1 cellular context compared by ENCODE assay signal in the genomic region with DNA sequence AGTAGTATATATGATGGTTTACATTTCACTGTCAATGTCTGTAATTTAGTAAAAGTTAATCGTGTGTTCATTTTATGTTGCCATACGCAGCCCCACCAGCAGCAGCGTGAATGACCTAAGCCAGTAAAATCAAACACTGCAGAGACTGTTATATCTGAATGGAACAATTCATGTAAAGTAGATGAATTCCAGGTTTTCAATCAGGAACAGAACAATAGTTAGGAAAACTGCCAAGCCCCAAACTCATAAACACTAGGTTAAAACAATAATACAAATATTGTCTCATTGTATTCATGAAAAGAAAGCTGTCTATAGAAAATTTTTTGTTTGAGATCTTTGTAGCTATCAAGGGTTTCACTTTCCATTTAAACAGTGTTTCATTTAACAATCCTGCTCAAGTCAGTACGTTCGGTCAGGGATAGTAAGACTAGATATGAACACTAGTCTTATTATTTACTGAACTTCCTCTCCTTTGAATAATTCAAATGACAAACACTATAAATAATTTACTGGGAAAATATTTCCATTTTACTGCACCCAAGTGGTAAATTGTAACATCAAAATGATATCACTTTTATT.
TF ChIP-seq lines count a peak whose summit lies in the region.

No MANE protein-coding gene starts in this region.

TF ChIP-seq in IMR-90, 13 proteins besides CTCF, POLR2A, EP300 and RAD21:
- TF ChIP-seq, protein P1, sequence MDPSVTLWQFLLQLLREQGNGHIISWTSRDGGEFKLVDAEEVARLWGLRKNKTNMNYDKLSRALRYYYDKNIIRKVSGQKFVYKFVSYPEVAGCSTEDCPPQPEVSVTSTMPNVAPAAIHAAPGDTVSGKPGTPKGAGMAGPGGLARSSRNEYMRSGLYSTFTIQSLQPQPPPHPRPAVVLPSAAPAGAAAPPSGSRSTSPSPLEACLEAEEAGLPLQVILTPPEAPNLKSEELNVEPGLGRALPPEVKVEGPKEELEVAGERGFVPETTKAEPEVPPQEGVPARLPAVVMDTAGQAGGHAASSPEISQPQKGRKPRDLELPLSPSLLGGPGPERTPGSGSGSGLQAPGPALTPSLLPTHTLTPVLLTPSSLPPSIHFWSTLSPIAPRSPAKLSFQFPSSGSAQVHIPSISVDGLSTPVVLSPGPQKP (IDR thresholded peaks at IDR 0.05; ENCODE audit: borderline replicate concordance, low read depth, low read length) = no peak
- no peak for TF ChIP-seq BHLHE40 (IDR thresholded peaks at IDR 0.05; ENCODE audit: low read depth, low read length)
- no peak for TF ChIP-seq RCOR1 (IDR thresholded peaks at IDR 0.05; ENCODE audit: insufficient replicate concordance, low read length)
- TF ChIP-seq, protein P2, sequence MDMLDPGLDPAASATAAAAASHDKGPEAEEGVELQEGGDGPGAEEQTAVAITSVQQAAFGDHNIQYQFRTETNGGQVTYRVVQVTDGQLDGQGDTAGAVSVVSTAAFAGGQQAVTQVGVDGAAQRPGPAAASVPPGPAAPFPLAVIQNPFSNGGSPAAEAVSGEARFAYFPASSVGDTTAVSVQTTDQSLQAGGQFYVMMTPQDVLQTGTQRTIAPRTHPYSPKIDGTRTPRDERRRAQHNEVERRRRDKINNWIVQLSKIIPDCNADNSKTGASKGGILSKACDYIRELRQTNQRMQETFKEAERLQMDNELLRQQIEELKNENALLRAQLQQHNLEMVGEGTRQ (IDR thresholded peaks at IDR 0.05; ENCODE audit: low read depth, low read length) = no peak
- TF ChIP-seq NFE2L2 (IDR thresholded peaks at IDR 0.05; ENCODE audit: low read depth, low read length) = no peak
- no peak for TF ChIP-seq SMC3 (IDR thresholded peaks at IDR 0.05; ENCODE audit: low read depth, low read length)
- TF ChIP-seq CEBPB (IDR thresholded peaks at IDR 0.05; ENCODE audit: low read depth, low read length) = no peak
